Comparison of ENCODE assay signal across 1 cellular context in genomic region chr1:230066466-230067404, GRCh38.
TF ChIP-seq lines count a peak whose summit lies in the region.

Gene GALNT2, plus strand, starts transcription at chr1:230067238. Its CDS starts 43 bp downstream, at chr1:230067281.

TF ChIP-seq in GM12878, 131 proteins besides CTCF, POLR2A, EP300 and RAD21 (continued from another document and continues in another):
- TF ChIP-seq CUX1 (IDR thresholded peaks at IDR 0.05; ENCODE audit: insufficient replicate concordance, low read depth, low read length) (no peak), SP1 (IDR thresholded peaks at IDR 0.05; ENCODE audit: low read depth, low read length) (peak; percentile 75), BCL11A (IDR thresholded peaks at IDR 0.05; ENCODE audit: low read depth, low read length) (no peak), FOXM1 (IDR thresholded peaks at IDR 0.05; ENCODE audit: low read depth, low read length) (no peak), CBX5 (IDR thresholded peaks at IDR 0.05; ENCODE audit: low read depth) (no peak), POLR2AphosphoS5 (IDR thresholded peaks at IDR 0.05; ENCODE audit: low read length) (peak; percentile 68), SIX5 (IDR thresholded peaks at IDR 0.05; ENCODE audit: low read depth, low read length, severe bottlenecking) (no peak), HSF1 (IDR thresholded peaks at IDR 0.05; ENCODE audit: low read depth, low read length) (no peak), MEF2A (IDR thresholded peaks at IDR 0.05; ENCODE audit: insufficient read depth, low read depth, low read length) (no peak), MYC (IDR thresholded peaks at IDR 0.05; ENCODE audit: insufficient read depth, insufficient read length, insufficient replicate concordance, low read length, severe bottlenecking) (no peak), RB1 (IDR thresholded peaks at IDR 0.05; ENCODE audit: borderline replicate concordance) (no peak; the same call in 1 of the 2 replicates), IRF4 (IDR thresholded peaks at IDR 0.05; ENCODE audit: low read depth, low read length) (0 out of 2 replicates have a peak, but pooled peaks have one; percentile 37), ESRRA (IDR thresholded peaks at IDR 0.05; ENCODE audit: low read length) (no peak), NBN (IDR thresholded peaks at IDR 0.05) (peak; percentile 44; the same call in 1 of the 2 replicates), TCF7 (IDR thresholded peaks at IDR 0.05; ENCODE audit: borderline replicate concordance) (no peak), JUNB (IDR thresholded peaks at IDR 0.05) (no peak), DPF2 (IDR thresholded peaks at IDR 0.05) (peak; percentile 70), RCOR1 (conservative IDR thresholded peaks at IDR 0.05; ENCODE audit: low read depth, low read length) (no peak), HDAC2 (IDR thresholded peaks at IDR 0.05) (no peak), NR2C1 (IDR thresholded peaks at IDR 0.05) (peak; percentile 96), ZNF207 (IDR thresholded peaks at IDR 0.05; ENCODE audit: borderline replicate concordance) (no peak), RUNX3 (IDR thresholded peaks at IDR 0.05; ENCODE audit: low read length) (peak; percentile 46; the same call in 1 of the 2 replicates), MYB (IDR thresholded peaks at IDR 0.05; ENCODE audit: borderline replicate concordance, low read depth, low read length) (no peak), POU2F2 (IDR thresholded peaks at IDR 0.05; ENCODE audit: borderline replicate concordance, low read depth, low read length) (peak; percentile 37; the same call in 1 of the 3 replicates), HDAC6 (IDR thresholded peaks at IDR 0.05; ENCODE audit: unreplicated experiment) (no peak), E4F1 (IDR thresholded peaks at IDR 0.05; ENCODE audit: borderline replicate concordance, partially characterized antibody) (no peak), TCF3 (IDR thresholded peaks at IDR 0.05; ENCODE audit: borderline replicate concordance, insufficient read depth, low read depth, low read length) (0 out of 2 replicates have a peak, but pooled peaks have one; percentile 57), SPI1 (IDR thresholded peaks at IDR 0.05; ENCODE audit: borderline replicate concordance, insufficient read depth, low read depth, low read length) (peak; percentile 10; the same call in 1 of the 2 replicates), ZBTB4 (CRISPR knock-in tag; IDR thresholded peaks at IDR 0.05) (no peak), MTA2 (IDR thresholded peaks at IDR 0.05; ENCODE audit: low read depth) (0 out of 2 replicates have a peak, but pooled peaks have one; percentile 52)
- TF ChIP-seq, protein P1, sequence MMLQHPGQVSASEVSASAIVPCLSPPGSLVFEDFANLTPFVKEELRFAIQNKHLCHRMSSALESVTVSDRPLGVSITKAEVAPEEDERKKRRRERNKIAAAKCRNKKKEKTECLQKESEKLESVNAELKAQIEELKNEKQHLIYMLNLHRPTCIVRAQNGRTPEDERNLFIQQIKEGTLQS (IDR thresholded peaks at IDR 0.05; ENCODE audit: borderline replicate concordance, extremely low read depth, low read depth, low read length): no peak
- TF ChIP-seq, protein P2, sequence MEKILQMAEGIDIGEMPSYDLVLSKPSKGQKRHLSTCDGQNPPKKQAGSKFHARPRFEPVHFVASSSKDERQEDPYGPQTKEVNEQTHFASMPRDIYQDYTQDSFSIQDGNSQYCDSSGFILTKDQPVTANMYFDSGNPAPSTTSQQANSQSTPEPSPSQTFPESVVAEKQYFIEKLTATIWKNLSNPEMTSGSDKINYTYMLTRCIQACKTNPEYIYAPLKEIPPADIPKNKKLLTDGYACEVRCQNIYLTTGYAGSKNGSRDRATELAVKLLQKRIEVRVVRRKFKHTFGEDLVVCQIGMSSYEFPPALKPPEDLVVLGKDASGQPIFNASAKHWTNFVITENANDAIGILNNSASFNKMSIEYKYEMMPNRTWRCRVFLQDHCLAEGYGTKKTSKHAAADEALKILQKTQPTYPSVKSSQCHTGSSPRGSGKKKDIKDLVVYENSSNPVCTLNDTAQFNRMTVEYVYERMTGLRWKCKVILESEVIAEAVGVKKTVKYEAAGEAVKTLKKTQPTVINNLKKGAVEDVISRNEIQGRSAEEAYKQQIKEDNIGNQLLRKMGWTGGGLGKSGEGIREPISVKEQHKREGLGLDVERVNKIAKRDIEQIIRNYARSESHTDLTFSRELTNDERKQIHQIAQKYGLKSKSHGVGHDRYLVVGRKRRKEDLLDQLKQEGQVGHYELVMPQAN (conservative IDR thresholded peaks at IDR 0.05): peak; percentile 76
- TF ChIP-seq, protein P3, sequence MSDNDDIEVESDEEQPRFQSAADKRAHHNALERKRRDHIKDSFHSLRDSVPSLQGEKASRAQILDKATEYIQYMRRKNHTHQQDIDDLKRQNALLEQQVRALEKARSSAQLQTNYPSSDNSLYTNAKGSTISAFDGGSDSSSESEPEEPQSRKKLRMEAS (IDR thresholded peaks at IDR 0.05; ENCODE audit: low read depth, low read length): peak; percentile 62
- TF ChIP-seq, protein P4, sequence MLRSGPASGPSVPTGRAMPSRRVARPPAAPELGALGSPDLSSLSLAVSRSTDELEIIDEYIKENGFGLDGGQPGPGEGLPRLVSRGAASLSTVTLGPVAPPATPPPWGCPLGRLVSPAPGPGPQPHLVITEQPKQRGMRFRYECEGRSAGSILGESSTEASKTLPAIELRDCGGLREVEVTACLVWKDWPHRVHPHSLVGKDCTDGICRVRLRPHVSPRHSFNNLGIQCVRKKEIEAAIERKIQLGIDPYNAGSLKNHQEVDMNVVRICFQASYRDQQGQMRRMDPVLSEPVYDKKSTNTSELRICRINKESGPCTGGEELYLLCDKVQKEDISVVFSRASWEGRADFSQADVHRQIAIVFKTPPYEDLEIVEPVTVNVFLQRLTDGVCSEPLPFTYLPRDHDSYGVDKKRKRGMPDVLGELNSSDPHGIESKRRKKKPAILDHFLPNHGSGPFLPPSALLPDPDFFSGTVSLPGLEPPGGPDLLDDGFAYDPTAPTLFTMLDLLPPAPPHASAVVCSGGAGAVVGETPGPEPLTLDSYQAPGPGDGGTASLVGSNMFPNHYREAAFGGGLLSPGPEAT (IDR thresholded peaks at IDR 0.05; ENCODE audit: low read depth): no peak
- TF ChIP-seq, protein P5, sequence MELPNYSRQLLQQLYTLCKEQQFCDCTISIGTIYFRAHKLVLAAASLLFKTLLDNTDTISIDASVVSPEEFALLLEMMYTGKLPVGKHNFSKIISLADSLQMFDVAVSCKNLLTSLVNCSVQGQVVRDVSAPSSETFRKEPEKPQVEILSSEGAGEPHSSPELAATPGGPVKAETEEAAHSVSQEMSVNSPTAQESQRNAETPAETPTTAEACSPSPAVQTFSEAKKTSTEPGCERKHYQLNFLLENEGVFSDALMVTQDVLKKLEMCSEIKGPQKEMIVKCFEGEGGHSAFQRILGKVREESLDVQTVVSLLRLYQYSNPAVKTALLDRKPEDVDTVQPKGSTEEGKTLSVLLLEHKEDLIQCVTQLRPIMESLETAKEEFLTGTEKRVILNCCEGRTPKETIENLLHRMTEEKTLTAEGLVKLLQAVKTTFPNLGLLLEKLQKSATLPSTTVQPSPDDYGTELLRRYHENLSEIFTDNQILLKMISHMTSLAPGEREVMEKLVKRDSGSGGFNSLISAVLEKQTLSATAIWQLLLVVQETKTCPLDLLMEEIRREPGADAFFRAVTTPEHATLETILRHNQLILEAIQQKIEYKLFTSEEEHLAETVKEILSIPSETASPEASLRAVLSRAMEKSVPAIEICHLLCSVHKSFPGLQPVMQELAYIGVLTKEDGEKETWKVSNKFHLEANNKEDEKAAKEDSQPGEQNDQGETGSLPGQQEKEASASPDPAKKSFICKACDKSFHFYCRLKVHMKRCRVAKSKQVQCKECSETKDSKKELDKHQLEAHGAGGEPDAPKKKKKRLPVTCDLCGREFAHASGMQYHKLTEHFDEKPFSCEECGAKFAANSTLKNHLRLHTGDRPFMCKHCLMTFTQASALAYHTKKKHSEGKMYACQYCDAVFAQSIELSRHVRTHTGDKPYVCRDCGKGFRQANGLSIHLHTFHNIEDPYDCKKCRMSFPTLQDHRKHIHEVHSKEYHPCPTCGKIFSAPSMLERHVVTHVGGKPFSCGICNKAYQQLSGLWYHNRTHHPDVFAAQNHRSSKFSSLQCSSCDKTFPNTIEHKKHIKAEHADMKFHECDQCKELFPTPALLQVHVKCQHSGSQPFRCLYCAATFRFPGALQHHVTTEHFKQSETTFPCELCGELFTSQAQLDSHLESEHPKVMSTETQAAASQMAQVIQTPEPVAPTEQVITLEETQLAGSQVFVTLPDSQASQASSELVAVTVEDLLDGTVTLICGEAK (IDR thresholded peaks at IDR 0.05; ENCODE audit: borderline replicate concordance): 0 out of 2 replicates have a peak, but pooled peaks have one; percentile 30
